In genomic region chr2:64478036-64478435, GRCh38 we compare ENCODE assay signal across 21 cellular contexts.
"Had no signal": no experiment of that assay in that cellular context is flagged by ENCODE, and none has a peak within 500 bp of the region (broad histone marks: within the 10 kb centered on the region; RNA-seq: fewer than 3 reads in every experiment).

No MANE protein-coding gene starts in this region.

- H3K36me3 ChIP-seq: ascending aorta, Peyer's patch had no signal

- H3K27ac ChIP-seq: ascending aorta, body of pancreas, Peyer's patch had no signal

- H3K27me3 ChIP-seq: ascending aorta, body of pancreas, Peyer's patch had no signal

- H3K4me1 ChIP-seq: ascending aorta, Peyer's patch had no signal

- H3K4me3 ChIP-seq: ascending aorta, body of pancreas, Peyer's patch had no signal

- H3K9me3 ChIP-seq: ascending aorta, body of pancreas, Peyer's patch had no signal

- DNase-seq: activated B cell treated with CpG ODN at 0.5 μM for 24 hours; activated CD4-positive, alpha-beta memory T cell treated with anti-CD3 and anti-CD28 coated beads, Interleukin-2, amount 10 ng/mL, durations not matched to agents 7 days and 5 days; activated CD4-positive, alpha-beta T cell treated with anti-CD3 and anti-CD28 coated beads for 1 hour; activated CD4-positive, alpha-beta T cell treated with anti-CD3 and anti-CD28 coated beads, Interleukin-2, amount 50 U/mL, for 1 hour; activated naive CD8-positive, alpha-beta T cell treated with anti-CD3 and anti-CD28 coated beads, Interleukin-2, amount 50 U/mL, for 24 hours; amniotic stem cell; body of pancreas; central memory CD4-positive, alpha-beta T cell; KG1; MV-4-11; NCI-H1092 treated with DMSO at 0.1 percent for 48 hours; NCI-H1417 treated with DMSO at 0.1 percent for 48 hours; NCI-H1694; NCI-H2029; NCI-H446; NCI-H524 treated with DMSO at 0.1 percent for 48 hours; Peyer's patch; SHP77; T-helper 17 cell; T-helper 9 cell had no signal
